Comparison of ENCODE assay signal across 8 cellular contexts in genomic region chr20:31869942-31870702, GRCh38. TPM values are rescaled to one million over a fixed set of nuclear protein-coding genes. Genes with fewer than 3 reads are reported as not detected.
DNase-seq lines count a peak whose midpoint lies in the region; ATAC-seq and FAIRE-seq lines count a peak whose summit lies in the region.

A gene with protein sequence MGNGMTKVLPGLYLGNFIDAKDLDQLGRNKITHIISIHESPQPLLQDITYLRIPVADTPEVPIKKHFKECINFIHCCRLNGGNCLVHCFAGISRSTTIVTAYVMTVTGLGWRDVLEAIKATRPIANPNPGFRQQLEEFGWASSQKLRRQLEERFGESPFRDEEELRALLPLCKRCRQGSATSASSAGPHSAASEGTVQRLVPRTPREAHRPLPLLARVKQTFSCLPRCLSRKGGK (minus strand): TSS chr20:31870527. CDS start chr20:31870337, 190 bp downstream.
TSS of gene TTLL9 (plus strand) at chr20:31870634. CDS start at chr20:31871127, 493 bp downstream.

- H3K27ac Mint-ChIP-seq in activated CD8-positive, alpha-beta memory T cell treated with anti-CD3 and anti-CD28 coated beads, Interleukin-2, amount 10 ng/mL, durations not matched to agents 7 days and 5 days, result no peak within 1 kb of the TSS
- H3K27ac Mint-ChIP-seq in T-helper 1 cell treated with Interleukin-12 subunit alpha and Interleukin-12 subunit beta and Interleukin-4 antibody, amounts not matched to agents 30 μg/mL and 1 μg/mL, for 36 hours, result no peak within 1 kb of the TSS

- H3K27me3 Mint-ChIP-seq in activated CD8-positive, alpha-beta memory T cell treated with anti-CD3 and anti-CD28 coated beads, Interleukin-2, amount 10 ng/mL, durations not matched to agents 7 days and 5 days, result peaks cover 58% of the 10 kb centered on the region
- H3K27me3 Mint-ChIP-seq in T-helper 1 cell treated with Interleukin-12 subunit alpha and Interleukin-12 subunit beta and Interleukin-4 antibody, amounts not matched to agents 30 μg/mL and 1 μg/mL, for 36 hours (ENCODE audit: low read depth), result peaks cover 68% of the 10 kb centered on the region

- H3K9me3 Mint-ChIP-seq in activated CD8-positive, alpha-beta memory T cell treated with anti-CD3 and anti-CD28 coated beads, Interleukin-2, amount 10 ng/mL, durations not matched to agents 7 days and 5 days (ENCODE audit: low read depth), result no peaks in the 10 kb centered on the region
- no peaks in the 10 kb centered on the region for H3K9me3 Mint-ChIP-seq in T-helper 1 cell treated with Interleukin-12 subunit alpha and Interleukin-12 subunit beta and Interleukin-4 antibody, amounts not matched to agents 30 μg/mL and 1 μg/mL, for 36 hours

- H3K27ac ChIP-seq in esophagus (ENCODE audit: low read depth in 2 of 2, low read length in 1 of 2) (peak within 1 kb of the TSS in 1 of 2 donors; percentile 30), muscle layer of colon (ENCODE audit: low read depth, low read length) (no peak within 1 kb of the TSS)

- peak; percentile 48 for FAIRE-seq in urothelium cell line (lab: Jason Lieb, UNC)

- H3K9ac ChIP-seq in muscle layer of colon (ENCODE audit: low read length), result no peak within 1 kb of the TSS

- no peaks in the 10 kb centered on the region for H3K36me3 ChIP-seq in esophagus (ENCODE audit: control insufficient read depth in 2 of 2, insufficient read depth in 2 of 2, low read length in 1 of 2)
- H3K36me3 ChIP-seq in muscle layer of colon (ENCODE audit: insufficient read depth, low read length), result no peaks in the 10 kb centered on the region

- H3K4me3 ChIP-seq in esophagus (ENCODE audit: low read depth in 1 of 2, low read length in 2 of 2), result peak within 1 kb of the TSS; percentile 52 to 53
- peak within 1 kb of the TSS; percentile 62 to 63 for H3K4me3 ChIP-seq in muscle layer of colon (ENCODE audit: low read depth in 1 of 2, low read length in 2 of 2)

- H3K36me3 Mint-ChIP-seq in activated CD8-positive, alpha-beta memory T cell treated with anti-CD3 and anti-CD28 coated beads, Interleukin-2, amount 10 ng/mL, durations not matched to agents 7 days and 5 days, result peaks cover 3% of the 10 kb centered on the region
- no peaks in the 10 kb centered on the region for H3K36me3 Mint-ChIP-seq in T-helper 1 cell treated with Interleukin-12 subunit alpha and Interleukin-12 subunit beta and Interleukin-4 antibody, amounts not matched to agents 30 μg/mL and 1 μg/mL, for 36 hours (ENCODE audit: low read depth)

- CTCF ChIA-PET in activated CD8-positive, alpha-beta memory T cell treated with anti-CD3 and anti-CD28 coated beads, Interleukin-2, amount 10 ng/mL, durations not matched to agents 7 days and 5 days (lab: Charles Lee), result interaction anchor here (0.6 to 1.7 kb wide), 2 partner anchors 11 to 1907 kb away, joined by 3 read pairs; no protein-coding TSS in a partner anchor

- H3K4me3 Mint-ChIP-seq in activated CD8-positive, alpha-beta memory T cell treated with anti-CD3 and anti-CD28 coated beads, Interleukin-2, amount 10 ng/mL, durations not matched to agents 7 days and 5 days, result peak within 1 kb of the TSS; percentile 58
- peak within 1 kb of the TSS; percentile 85 for H3K4me3 Mint-ChIP-seq in T-helper 1 cell treated with Interleukin-12 subunit alpha and Interleukin-12 subunit beta and Interleukin-4 antibody, amounts not matched to agents 30 μg/mL and 1 μg/mL, for 36 hours

- no peaks in the 10 kb centered on the region for H3K9me3 ChIP-seq in esophagus (ENCODE audit: control insufficient read depth in 2 of 2, insufficient read depth in 1 of 2, low read depth in 1 of 2, low read length in 1 of 2)
- H3K9me3 ChIP-seq in muscle layer of colon (ENCODE audit: low read length), result no peaks in the 10 kb centered on the region

- ATAC-seq in activated CD8-positive, alpha-beta memory T cell treated with anti-CD3 and anti-CD28 coated beads, Interleukin-2, amount 10 ng/mL, durations not matched to agents 7 days and 5 days, result peak; percentile 54

- H3K27me3 ChIP-seq in esophagus (ENCODE audit: control insufficient read depth in 1 of 2, insufficient read depth in 2 of 2, low read length in 2 of 2), result no peaks in the 10 kb centered on the region
- peaks cover 0 to 24% of the 10 kb centered on the region in 2 donors for H3K27me3 ChIP-seq in muscle layer of colon (ENCODE audit: control insufficient read depth in 1 of 2, insufficient read depth in 2 of 2, low read length in 2 of 2)

- peaks cover 11% of the 10 kb centered on the region for H3K4me1 Mint-ChIP-seq in activated CD8-positive, alpha-beta memory T cell treated with anti-CD3 and anti-CD28 coated beads, Interleukin-2, amount 10 ng/mL, durations not matched to agents 7 days and 5 days
- peaks cover 8% of the 10 kb centered on the region for H3K4me1 Mint-ChIP-seq in T-helper 1 cell treated with Interleukin-12 subunit alpha and Interleukin-12 subunit beta and Interleukin-4 antibody, amounts not matched to agents 30 μg/mL and 1 μg/mL, for 36 hours (ENCODE audit: low read depth)

- no peaks in the 10 kb centered on the region for H3K4me1 ChIP-seq in esophagus (ENCODE audit: control insufficient read depth in 2 of 2, insufficient read depth in 2 of 2, low read length in 1 of 2)
- H3K4me1 ChIP-seq in muscle layer of colon (ENCODE audit: insufficient read depth, low read length), result peaks cover 7% of the 10 kb centered on the region

- DNase-seq in activated CD8-positive, alpha-beta memory T cell treated with anti-CD3 and anti-CD28 coated beads, Interleukin-2, amount 10 ng/mL, durations not matched to agents 7 days and 5 days, result no peak
- DNase-seq in activated CD8-positive, alpha-beta memory T cell treated with anti-CD3 and anti-CD28 coated beads, Interleukin-2, amount 50 U/mL, for 4 hours, result no peak
- DNase-seq in urothelium cell line (ENCODE audit: low spot score) (peak; percentile 70), HPDE6-E6E7 (ENCODE audit: extremely low spot score) (no peak)
- DNase-seq in stimulated activated CD8-positive, alpha-beta memory T cell treated with anti-CD3 and anti-CD28 coated beads, Interleukin-4, amount 100 ng/mL, for 48 hours, result no peak

- 0 to 1% methylated on average over 73 to 79 of the region's 79 CpGs for WGBS in esophagus, 2 donors

RNA-seq across cellular contexts. Expression of the first gene that starts in this region (rescaled TPM):
- total RNA-seq in activated CD8-positive, alpha-beta memory T cell treated with anti-CD3 and anti-CD28 coated beads, Interleukin-2, amount 10 ng/mL, durations not matched to agents 7 days and 5 days, result not detected
- under 1 TPM; 0.55 to 0.58 TPM for polyA plus RNA-seq in esophagus

RNA-seq across cellular contexts. Expression of gene TTLL9, which starts in this region (rescaled TPM):
- not detected for total RNA-seq in activated CD8-positive, alpha-beta memory T cell treated with anti-CD3 and anti-CD28 coated beads, Interleukin-2, amount 10 ng/mL, durations not matched to agents 7 days and 5 days
- under 1 TPM; 0.12 to 0.14 TPM for polyA plus RNA-seq in esophagus

Comparison
In these comparisons a context has a peak if more than half of its experiments do, and no peak if none do; other contexts are left out.
1. Peak in ATAC-seq in activated CD8-positive, alpha-beta memory T cell treated with anti-CD3 and anti-CD28 coated beads, Interleukin-2, amount 10 ng/mL, durations not matched to agents 7 days and 5 days; RNA of the genes that start here not detected or under 1 TPM.